ENCODE assay signal across 8 cellular contexts in genomic region chr4:153344131-153345010, GRCh38. TPM values are rescaled to one million over a fixed set of nuclear protein-coding genes. Genes with fewer than 3 reads are reported as not detected.
DNase-seq lines count a peak whose midpoint lies in the region; ATAC-seq and TF ChIP-seq lines count a peak whose summit lies in the region.

Gene MND1 (plus strand): TSS chr4:153344688. CDS start chr4:153344738, 50 bp downstream.

- no peaks in the 10 kb centered on the region for H4K20me1 ChIP-seq in osteoblast (ENCODE audit: insufficient read depth, low read length)

- H3K36me3 Mint-ChIP-seq in glutamatergic neuron (ENCODE audit: unreplicated experiment), result no peaks in the 10 kb centered on the region

- H3K4me1 ChIP-seq in osteoblast (ENCODE audit: insufficient read depth, low read length) (peaks cover 10% of the 10 kb centered on the region), thoracic aorta (ENCODE audit: control insufficient read depth in 1 of 2, low read depth in 2 of 2) (peaks cover 0 to 6% of the 10 kb centered on the region in 2 donors)

- peak within 1 kb of the TSS; percentile 80 for H3K27ac Mint-ChIP-seq in glutamatergic neuron (ENCODE audit: unreplicated experiment)

- H3K4me3 Mint-ChIP-seq in glutamatergic neuron (ENCODE audit: unreplicated experiment), result peak within 1 kb of the TSS; percentile 91

- H3K27me3 ChIP-seq in osteoblast (ENCODE audit: insufficient read depth, low read length) (no peaks in the 10 kb centered on the region), thoracic aorta (replicated peaks; ENCODE audit: insufficient read depth) (no peaks in the 10 kb centered on the region)

- H3K27ac ChIP-seq in osteoblast (ENCODE audit: low read depth, low read length) (peak within 1 kb of the TSS; percentile 35), thoracic aorta (peak within 1 kb of the TSS in 1 of 2 donors; percentile 13)

- H3K79me2 ChIP-seq in osteoblast (ENCODE audit: insufficient read depth, low read length), result peaks cover 14% of the 10 kb centered on the region

- no peaks in the 10 kb centered on the region for H3K9me3 ChIP-seq in osteoblast (ENCODE audit: low read depth, low read length)
- H3K9me3 ChIP-seq in thoracic aorta, result no peaks in the 10 kb centered on the region

- DNase-seq in GM12865 (ENCODE audit: low read depth) (peak; percentile 93), NB4 (ENCODE audit: low read depth) (peak; percentile 94), glutamatergic neuron (peak; percentile 96), osteoblast (ENCODE audit: insufficient read length, low spot score, missing footprints) (peak; percentile 94), thoracic aorta (ENCODE audit: low spot score) (peak; percentile 31)
- DNase-seq in activated naive CD4-positive, alpha-beta T cell treated with anti-CD3 and anti-CD28 coated beads, Interleukin-2, amount 50 U/mL, for 16 hours, result peak; percentile 94

- H3K4me2 ChIP-seq in osteoblast (ENCODE audit: insufficient read depth, low read length), result peak within 1 kb of the TSS; percentile 97

- H2AFZ ChIP-seq in osteoblast (ENCODE audit: low read length), result peak within 1 kb of the TSS; percentile 95

- ATAC-seq in HG02571 (IDR thresholded peaks at IDR 0.05; ENCODE audit: unreplicated experiment) (peak; percentile 85), SK-N-SH treated with all-trans-retinoic acid at 6 μM for 48 hours (peak; percentile 86), thoracic aorta (ENCODE audit: insufficient number of reproducible peaks, low FRiP score, low read depth) (peak; percentile 69)

- peaks cover 2% of the 10 kb centered on the region for H3K27me3 Mint-ChIP-seq in glutamatergic neuron (ENCODE audit: unreplicated experiment)

- H3K4me1 Mint-ChIP-seq in glutamatergic neuron (ENCODE audit: low read depth, unreplicated experiment), result peaks cover 5% of the 10 kb centered on the region

- H3K4me3 ChIP-seq in GM12865 (ENCODE audit: low read depth, low read length) (peak within 1 kb of the TSS; percentile 96), NB4 (ENCODE audit: low read depth, low read length) (peak within 1 kb of the TSS; percentile 86), osteoblast (ENCODE audit: insufficient read depth, low read length) (peak within 1 kb of the TSS; percentile 86), thoracic aorta (peak within 1 kb of the TSS; percentile 85)

- peak; percentile 66 for TF ChIP-seq POLR2A in NB4 (IDR thresholded peaks at IDR 0.05; ENCODE audit: extremely low read depth, insufficient read length)

- no peaks in the 10 kb centered on the region for H3K9me3 Mint-ChIP-seq in glutamatergic neuron (ENCODE audit: unreplicated experiment)

- H3K36me3 ChIP-seq in osteoblast (ENCODE audit: insufficient read depth, low read length), result no peaks in the 10 kb centered on the region
- H3K36me3 ChIP-seq in thoracic aorta, result no peaks in the 10 kb centered on the region

- peak; percentile 92 for TF ChIP-seq CTCF in GM12865 (IDR thresholded peaks at IDR 0.05; ENCODE audit: insufficient read depth, low read depth, low read length, missing control alignments)
- peak; percentile 54 for TF ChIP-seq CTCF in NB4 (IDR thresholded peaks at IDR 0.05; ENCODE audit: low read depth, low read length)
- peak; percentile 97 for TF ChIP-seq CTCF in glutamatergic neuron (IDR thresholded peaks at IDR 0.05; ENCODE audit: partially characterized antibody, unreplicated experiment)
- peak; percentile 62 for TF ChIP-seq CTCF in osteoblast (IDR thresholded peaks at IDR 0.05; ENCODE audit: extremely low read depth, low read depth, low read length)
- peak; percentile 98 for TF ChIP-seq CTCF in thoracic aorta (IDR thresholded peaks at IDR 0.05)

TF ChIP-seq in SK-N-SH treated with all-trans-retinoic acid at 6 μM for 48 hours, 23 proteins besides CTCF, POLR2A, EP300 and RAD21:
- TF ChIP-seq TOX (CRISPR knock-in tag; IDR thresholded peaks at IDR 0.05; ENCODE audit: borderline replicate concordance) (no peak), ZNF70 (CRISPR knock-in tag; IDR thresholded peaks at IDR 0.05) (no peak), CSDC2 (CRISPR knock-in tag; IDR thresholded peaks at IDR 0.05) (no peak), PPARA (CRISPR knock-in tag; IDR thresholded peaks at IDR 0.05; ENCODE audit: borderline replicate concordance) (0 out of 2 replicates have a peak, but pooled peaks have one; percentile 5)

RNA-seq across cellular contexts. Expression of gene MND1, which starts in this region (rescaled TPM):
- total RNA-seq in glutamatergic neuron (ENCODE audit: unreplicated experiment) (2.0 TPM), osteoblast (1.4 and 2.7 TPM in 2 replicates), thoracic aorta (1 to 10 TPM in 1 of 2 donors, not detected in 1; 3.0 TPM)

Comparison
In these comparisons a context has a peak if more than half of its experiments do, and no peak if none do; other contexts are left out.
1. DNase-seq: peak in every context shown above with its lines; median percentile 96 in glutamatergic neuron; 94 in NB4; 94 in activated naive CD4-positive, alpha-beta T cell treated with anti-CD3 and anti-CD28 coated beads, Interleukin-2, amount 50 U/mL, for 16 hours; 94 in osteoblast; 93 in GM12865; 31 in thoracic aorta.